Comparison of ENCODE assay signal across 1 cellular context in genomic region chr22:19962246-19962908, GRCh38.
TF ChIP-seq lines count a peak whose summit lies in the region.

No MANE protein-coding gene starts in this region.

TF ChIP-seq in HEK293, 187 proteins besides CTCF, POLR2A, EP300 and RAD21 (continued from another document):
- peak; percentile 52 for TF ChIP-seq SP2 (tag by site-specific recombination; IDR thresholded peaks at IDR 0.05)
- peak; percentile 79 for TF ChIP-seq KLF9 (tag by site-specific recombination; IDR thresholded peaks at IDR 0.05; ENCODE audit: low read depth)
- peak; percentile 26; the same call in 1 of the 2 replicates for TF ChIP-seq ZBTB44 (tag by site-specific recombination; IDR thresholded peaks at IDR 0.05)
- 0 out of 2 replicates have a peak, but pooled peaks have one; percentile 66 for TF ChIP-seq ZNF2 (tag by site-specific recombination; IDR thresholded peaks at IDR 0.05)
- TF ChIP-seq ZNF148 (tag by site-specific recombination; IDR thresholded peaks at IDR 0.05; ENCODE audit: borderline replicate concordance): no peak
- 0 out of 2 replicates have a peak, but pooled peaks have one; percentile 19 for TF ChIP-seq KLF17 (tag by site-specific recombination; IDR thresholded peaks at IDR 0.05)
- TF ChIP-seq SP3 (tag by site-specific recombination; IDR thresholded peaks at IDR 0.05): peak; percentile 59
- peak; percentile 43 for TF ChIP-seq EGR2 (tag by site-specific recombination; IDR thresholded peaks at IDR 0.05; ENCODE audit: low read depth)
- TF ChIP-seq IKZF3 (tag by site-specific recombination; IDR thresholded peaks at IDR 0.05): no peak
- TF ChIP-seq SP7 (tag by site-specific recombination; IDR thresholded peaks at IDR 0.05): 0 out of 2 replicates have a peak, but pooled peaks have one; percentile 27
- TF ChIP-seq ZNF214 (tag by site-specific recombination; IDR thresholded peaks at IDR 0.05; ENCODE audit: borderline replicate concordance): no peak
- no peak for TF ChIP-seq ZNF521 (tag by site-specific recombination; IDR thresholded peaks at IDR 0.05)
- TF ChIP-seq ZBTB17 (tag by site-specific recombination; IDR thresholded peaks at IDR 0.05): peak; percentile 78
- TF ChIP-seq MEIS1 (CRISPR knock-in tag; IDR thresholded peaks at IDR 0.05; ENCODE audit: borderline replicate concordance): peak; percentile 56; the same call in 1 of the 2 replicates
- peak; percentile 60 for TF ChIP-seq ZFHX2 (tag by site-specific recombination; conservative IDR thresholded peaks at IDR 0.05)
